In genomic region chr10:112484399-112484798, GRCh38 we compare ENCODE assay signal across 1 cellular context.
A peak's percentile ranks its signal among the peaks of the same experiment; 100 is the strongest.
TF ChIP-seq lines count a peak whose summit lies in the region.

No MANE protein-coding gene starts in this region.

TF ChIP-seq in HEK293, 187 proteins besides CTCF, POLR2A, EP300 and RAD21:
- TF ChIP-seq, protein P1, sequence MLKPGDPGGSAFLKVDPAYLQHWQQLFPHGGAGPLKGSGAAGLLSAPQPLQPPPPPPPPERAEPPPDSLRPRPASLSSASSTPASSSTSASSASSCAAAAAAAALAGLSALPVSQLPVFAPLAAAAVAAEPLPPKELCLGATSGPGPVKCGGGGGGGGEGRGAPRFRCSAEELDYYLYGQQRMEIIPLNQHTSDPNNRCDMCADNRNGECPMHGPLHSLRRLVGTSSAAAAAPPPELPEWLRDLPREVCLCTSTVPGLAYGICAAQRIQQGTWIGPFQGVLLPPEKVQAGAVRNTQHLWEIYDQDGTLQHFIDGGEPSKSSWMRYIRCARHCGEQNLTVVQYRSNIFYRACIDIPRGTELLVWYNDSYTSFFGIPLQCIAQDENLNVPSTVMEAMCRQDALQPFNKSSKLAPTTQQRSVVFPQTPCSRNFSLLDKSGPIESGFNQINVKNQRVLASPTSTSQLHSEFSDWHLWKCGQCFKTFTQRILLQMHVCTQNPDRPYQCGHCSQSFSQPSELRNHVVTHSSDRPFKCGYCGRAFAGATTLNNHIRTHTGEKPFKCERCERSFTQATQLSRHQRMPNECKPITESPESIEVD (tag by site-specific recombination; IDR thresholded peaks at IDR 0.05) = peak; percentile 52; the same call in 1 of the 2 replicates
- TF ChIP-seq INSM2 (tag by site-specific recombination; IDR thresholded peaks at IDR 0.05) = no peak
